ENCODE assay signal across 27 cellular contexts in the genomic region with DNA sequence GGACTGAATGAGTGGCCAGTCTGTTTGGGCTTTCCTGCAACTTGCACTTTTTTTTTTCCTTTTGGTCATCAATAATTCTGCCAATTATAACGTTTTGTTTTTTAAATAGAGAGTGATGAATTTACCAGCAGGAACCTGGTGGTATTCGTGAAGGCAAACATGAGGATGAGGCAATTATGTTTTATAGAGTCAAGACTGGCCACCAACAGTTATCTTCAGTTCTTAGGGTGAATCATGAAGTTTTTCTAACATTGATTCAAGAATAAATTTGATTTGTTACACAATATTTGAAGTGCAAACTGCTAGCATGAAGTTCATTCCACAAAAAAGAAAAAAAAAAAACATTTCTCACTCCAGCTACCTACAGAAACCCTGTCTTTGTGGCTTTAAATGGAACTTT.
"Had no signal": no experiment of that assay in that cellular context is flagged by ENCODE, and none has a peak within 500 bp of the region (broad histone marks: within the 10 kb centered on the region; RNA-seq: fewer than 3 reads in every experiment).

No MANE protein-coding gene starts in this region.

- H3K4me1 ChIP-seq: breast epithelium, SJCRH30 had no signal

- ATAC-seq: activated CD8-positive, alpha-beta T cell treated with anti-CD3 and anti-CD28 coated beads for 36 hours; activated T-cell treated with anti-CD3 and anti-CD28 coated beads, Interleukin-2, amount 50 U/mL, for 72 hours; Panc1 had no signal

- H3K9ac ChIP-seq: SK-N-SH had no signal

- DNase-seq: activated CD4-positive, alpha-beta T cell treated with anti-CD3 and anti-CD28 coated beads for 4 hours; activated CD8-positive, alpha-beta memory T cell treated with anti-CD3 and anti-CD28 coated beads, Interleukin-2, amount 50 U/mL, for 4 hours; activated CD8-positive, alpha-beta T cell treated with anti-CD3 and anti-CD28 coated beads for 36 hours; activated gamma-delta T cell treated with Interleukin-2 at 50 U/mL for 16 hours; activated naive CD4-positive, alpha-beta T cell treated with anti-CD3 and anti-CD28 coated beads, Interleukin-2, amount 10 ng/mL, durations not matched to agents 7 days and 5 days; activated naive CD8-positive, alpha-beta T cell treated with anti-CD3 and anti-CD28 coated beads for 36 hours; activated T-cell treated with anti-CD3 and anti-CD28 coated beads, Interleukin-2, amount 50 U/mL, for 72 hours; anterior cingulate cortex; caudate nucleus; Karpas-422; MM.1S; NCI-H1105; NCI-H1436 treated with DMSO at 0.1 percent for 48 hours; NCI-H187; NCI-H2081; NCI-H510A treated with DMSO at 0.1 percent for 48 hours; NCI-H69; NK-92 treated with Interleukin-12 subunit alpha and Interleukin-12 subunit beta, amount 100 ng/mL, for 24 hours; OCI-M1; Right ventricle myocardium superior; RPMI8226; SJCRH30; SK-N-SH; T-helper 1 cell had no signal

- H3K9me3 ChIP-seq: breast epithelium, SJCRH30, SK-N-SH had no signal

- H3K27ac ChIP-seq: breast epithelium, SJCRH30, VCaP had no signal

- H3K36me3 ChIP-seq: breast epithelium, SJCRH30 had no signal

- H3K4me2 ChIP-seq: SK-N-SH had no signal

- H3K4me3 ChIP-seq: breast epithelium, SJCRH30 had no signal

- H3K27me3 ChIP-seq: breast epithelium, SJCRH30 had no signal
